22 cellular contexts compared by ENCODE assay signal in the genomic region with DNA sequence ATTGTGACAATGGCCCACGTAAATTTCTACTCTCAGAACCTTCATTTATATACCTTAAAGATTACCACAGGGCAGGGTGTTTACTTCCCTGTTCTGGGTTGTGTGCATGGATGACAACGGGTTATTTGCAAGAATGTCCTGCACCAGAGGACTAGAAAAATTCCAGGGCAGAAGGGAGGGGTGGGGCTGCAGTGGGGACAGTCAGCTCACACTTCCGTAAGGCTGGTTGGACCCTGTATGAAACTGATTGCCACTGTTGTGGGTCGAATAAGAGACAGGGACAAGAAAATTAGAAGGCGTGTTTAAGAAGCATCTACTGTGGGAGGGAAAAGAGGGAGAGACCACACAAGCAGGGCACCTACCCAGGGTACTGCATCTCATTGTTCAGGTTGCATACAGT.
"Had no signal": no experiment of that assay in that cellular context is flagged by ENCODE, and none has a peak within 500 bp of the region (broad histone marks: within the 10 kb centered on the region; RNA-seq: fewer than 3 reads in every experiment).

No MANE protein-coding gene starts in this region.

- H3K27ac ChIP-seq: colonic mucosa, foreskin keratinocyte, pancreas, suprapubic skin, thyroid gland had no signal

- H3K4me3 ChIP-seq: colonic mucosa, lung, pancreas, suprapubic skin, thyroid gland had no signal

- H3K4me3 Mint-ChIP-seq: naive B cell; nephron progenitor cell; stimulated activated effector memory CD8-positive, alpha-beta T cell treated with anti-CD3 and anti-CD28 coated beads, Interleukin-12 subunit alpha, Interleukin-12 subunit beta, amount 100 ng/mL, for 72 hours; type B pancreatic cell had no signal

- FAIRE-seq: endothelial cell of umbilical vein, pancreas, urothelium cell line had no signal

- H3K36me3 Mint-ChIP-seq: naive B cell; stimulated activated effector memory CD8-positive, alpha-beta T cell treated with anti-CD3 and anti-CD28 coated beads, Interleukin-12 subunit alpha, Interleukin-12 subunit beta, amount 100 ng/mL, for 72 hours; type B pancreatic cell had no signal

- H3K27ac Mint-ChIP-seq: naive B cell; nephron progenitor cell; progenitor cell of endocrine pancreas; stimulated activated effector memory CD8-positive, alpha-beta T cell treated with anti-CD3 and anti-CD28 coated beads, Interleukin-12 subunit alpha, Interleukin-12 subunit beta, amount 100 ng/mL, for 72 hours; type B pancreatic cell had no signal

- H3K4me1 ChIP-seq: colonic mucosa, pancreas, suprapubic skin had no signal

- ATAC-seq: foreskin keratinocyte; left colon; left ventricle myocardium superior; pancreas; right cardiac atrium; stimulated activated effector memory CD8-positive, alpha-beta T cell treated with anti-CD3 and anti-CD28 coated beads, Interleukin-12 subunit alpha, Interleukin-12 subunit beta, amount 100 ng/mL, for 72 hours; stimulated activated naive CD8-positive, alpha-beta T cell treated with anti-CD3 and anti-CD28 coated beads, Interleukin-15, Interleukin-2, amounts not matched to agents 100 U/mL and 50 U/mL, for 24 hours had no signal

- H3K27me3 ChIP-seq: colonic mucosa, pancreas, suprapubic skin, thyroid gland had no signal

- DNase-seq: colonic mucosa; dermis blood vessel endothelial cell; erythroblast; foreskin keratinocyte; left colon; left ventricle myocardium superior; mesenchymal stem cell; naive B cell; nephron progenitor cell; pancreas; right cardiac atrium; stimulated activated CD4-positive, alpha-beta T cell treated with anti-CD3 and anti-CD28 coated beads, Interleukin-4, amount 100 ng/mL, for 1 hour; stimulated activated CD8-positive, alpha-beta memory T cell treated with anti-CD3 and anti-CD28 coated beads, Interleukin-4, amount 100 ng/mL, for 48 hours; stimulated activated naive CD8-positive, alpha-beta T cell treated with anti-CD3 and anti-CD28 coated beads, Interleukin-15, Interleukin-2, amounts not matched to agents 100 U/mL and 50 U/mL, for 24 hours; thyroid gland had no signal

- H3K36me3 ChIP-seq: colonic mucosa, pancreas, suprapubic skin, thyroid gland had no signal

- H3K9me3 Mint-ChIP-seq: stimulated activated effector memory CD8-positive, alpha-beta T cell treated with anti-CD3 and anti-CD28 coated beads, Interleukin-12 subunit alpha, Interleukin-12 subunit beta, amount 100 ng/mL, for 72 hours; type B pancreatic cell had no signal

- H3K9me3 ChIP-seq: colonic mucosa, pancreas, suprapubic skin, thyroid gland had no signal

- H3K4me1 Mint-ChIP-seq: naive B cell had no signal
